Comparison of ENCODE assay signal across 26 cellular contexts in the genomic region with DNA sequence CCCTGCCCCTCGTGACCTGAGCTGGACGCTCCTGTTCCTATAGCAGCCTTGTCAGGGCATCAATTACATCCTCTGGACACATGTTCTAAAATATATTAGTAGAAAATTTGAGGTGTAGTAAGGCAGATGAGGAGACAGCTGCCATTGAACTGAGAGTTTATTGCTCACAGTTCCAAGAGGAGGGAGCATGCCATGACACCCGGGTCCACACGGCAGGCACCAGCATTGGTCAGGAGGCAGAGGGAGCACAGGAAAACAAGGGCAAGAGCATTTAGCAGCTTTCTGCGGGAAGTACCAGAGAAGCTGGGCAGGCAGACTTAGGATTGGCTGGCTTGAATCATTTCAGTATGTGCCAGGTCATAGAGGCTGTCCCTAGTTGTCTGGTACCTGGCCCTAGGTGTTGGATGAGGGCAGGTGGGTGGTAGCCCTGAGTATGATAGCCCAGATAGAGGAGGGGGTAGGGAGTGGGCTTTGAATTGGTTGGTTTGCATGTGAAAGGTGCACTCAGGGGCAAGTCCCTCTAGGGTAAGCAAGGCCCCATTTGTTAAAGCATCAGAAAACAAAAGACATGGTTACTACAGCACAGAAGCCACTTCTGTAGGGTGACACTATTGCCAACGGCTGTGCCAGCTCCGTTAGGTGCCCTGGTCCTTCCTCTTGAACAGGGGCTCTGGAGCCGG.
"Had no signal": no experiment of that assay in that cellular context is flagged by ENCODE, and none has a peak within 500 bp of the region (broad histone marks: within the 10 kb centered on the region; RNA-seq: fewer than 3 reads in every experiment).

No MANE protein-coding gene starts in this region.

- H3K4me1 Mint-ChIP-seq: stimulated activated naive CD8-positive, alpha-beta T cell treated with anti-CD3 and anti-CD28 coated beads, Interleukin-15, amount 100 ng/mL, for 72 hours had no signal

- ATAC-seq: esophagus mucosa; foreskin keratinocyte; gastroesophageal sphincter; left colon; lower lobe of right lung; naive thymus-derived CD8-positive, alpha-beta T cell; pancreas; stimulated activated naive CD8-positive, alpha-beta T cell treated with anti-CD3 and anti-CD28 coated beads, Interleukin-15, amount 100 ng/mL, for 72 hours had no signal

- H3K27ac ChIP-seq: dorsolateral prefrontal cortex, epithelial cell of prostate, foreskin keratinocyte, gastroesophageal sphincter, heart left ventricle, hepatocyte, lower lobe of right lung, pancreas, thyroid gland had no signal

- DNase-seq: cerebellar nuclear complex; cortex of kidney; dorsolateral prefrontal cortex; effector CD4-positive, alpha-beta T cell; foreskin keratinocyte; heart left ventricle; left colon; left ventricle myocardium superior; lower lobe of right lung; naive thymus-derived CD8-positive, alpha-beta T cell; nephron progenitor cell; occipital lobe; pancreas; stimulated activated CD4-positive, alpha-beta T cell treated with anti-CD3 and anti-CD28 coated beads, Interleukin-12 subunit alpha, Interleukin-12 subunit beta, amount 100 ng/mL, for 4 hours; stimulated activated CD4-positive, alpha-beta T cell treated with anti-CD3 and anti-CD28 coated beads, Interleukin-1b, Interleukin-23, amount 100 ng/mL, for 48 hours; stimulated activated CD4-positive, alpha-beta T cell treated with anti-CD3 and anti-CD28 coated beads, Interleukin-4, amount 100 ng/mL, for 1 hour; stimulated activated CD8-positive, alpha-beta memory T cell treated with anti-CD3 and anti-CD28 coated beads, Interleukin-4, amount 100 ng/mL, for 48 hours; stimulated activated naive CD4-positive, alpha-beta T cell; stimulated activated naive CD8-positive, alpha-beta T cell treated with anti-CD3 and anti-CD28 coated beads, Interleukin-15, amount 100 ng/mL, for 72 hours; thyroid gland had no signal

- H3K4me2 ChIP-seq: hepatocyte, smooth muscle cell had no signal

- H3K9me3 ChIP-seq: lower lobe of right lung, pancreas, thyroid gland had no signal

- H3K27me3 ChIP-seq: gastroesophageal sphincter, hepatocyte, pancreas, thyroid gland had no signal

- H3K4me3 Mint-ChIP-seq: naive thymus-derived CD8-positive, alpha-beta T cell; nephron progenitor cell; stimulated activated naive CD8-positive, alpha-beta T cell treated with anti-CD3 and anti-CD28 coated beads, Interleukin-15, amount 100 ng/mL, for 72 hours; type B pancreatic cell had no signal

- H3K36me3 Mint-ChIP-seq: naive thymus-derived CD8-positive, alpha-beta T cell; type B pancreatic cell had no signal

- H3K27me3 Mint-ChIP-seq: stimulated activated naive CD8-positive, alpha-beta T cell treated with anti-CD3 and anti-CD28 coated beads, Interleukin-15, amount 100 ng/mL, for 72 hours; type B pancreatic cell had no signal

- H3K4me1 ChIP-seq: foreskin keratinocyte, gastroesophageal sphincter, lower lobe of right lung, pancreas, thyroid gland had no signal

- H3K79me2 ChIP-seq: hepatocyte had no signal

- H2AFZ ChIP-seq: hepatocyte had no signal

- H3K27ac Mint-ChIP-seq: nephron progenitor cell, type B pancreatic cell had no signal
